Comparison of ENCODE assay signal across 18 cellular contexts in the genomic region with DNA sequence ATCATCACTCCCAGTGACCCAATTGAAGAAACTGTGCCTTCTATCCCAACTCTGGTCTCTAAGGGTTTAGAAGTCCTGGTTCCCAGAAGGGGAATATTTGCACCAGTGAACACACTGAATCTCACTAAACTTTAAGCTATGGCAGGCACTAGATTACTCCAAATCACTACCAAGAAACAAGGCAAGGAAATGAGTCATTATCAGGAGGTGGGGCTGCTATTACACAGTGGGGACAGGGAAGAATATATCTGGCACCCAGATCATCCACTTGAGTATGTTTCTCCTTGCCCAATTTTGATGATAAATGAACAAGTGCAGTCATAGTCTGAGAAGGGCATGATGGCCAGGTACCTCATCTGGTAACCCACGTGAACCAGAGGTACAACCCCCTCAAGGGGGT. TPM values are rescaled to one million over a fixed set of nuclear protein-coding genes. Genes with fewer than 3 reads are reported as not detected.
DNase-seq lines count a peak whose midpoint lies in the region; ATAC-seq and TF ChIP-seq lines count a peak whose summit lies in the region.
"Had no signal": no experiment of that assay in that cellular context is flagged by ENCODE, and none has a peak within 500 bp of the region (broad histone marks: within the 10 kb centered on the region; RNA-seq: fewer than 3 reads in every experiment).

No MANE protein-coding gene starts in this region.

- H3K9me3 Mint-ChIP-seq in activated naive CD4-positive, alpha-beta T cell treated with anti-CD3 and anti-CD28 coated beads for 36 hours, result no peaks in the 10 kb centered on the region
- H3K9me3 Mint-ChIP-seq in stimulated activated naive CD8-positive, alpha-beta T cell treated with anti-CD3 and anti-CD28 coated beads, Interleukin-15, amount 100 ng/mL, for 72 hours, result no peaks in the 10 kb centered on the region
- H3K9me3 Mint-ChIP-seq: activated B cell treated with CpG ODN at 0.5 μM for 24 hours had no signal

- CTCF ChIA-PET in activated naive CD4-positive, alpha-beta T cell treated with anti-CD3 and anti-CD28 coated beads for 36 hours (lab: Charles Lee), result interaction anchor here (1.5 kb wide), 1 partner anchor 80 kb away, joined by 8 read pairs; no protein-coding TSS in a partner anchor

- peaks cover 13% of the 10 kb centered on the region for H3K36me3 Mint-ChIP-seq in activated naive CD4-positive, alpha-beta T cell treated with anti-CD3 and anti-CD28 coated beads for 36 hours (ENCODE audit: low read depth)

- H3K9me3 ChIP-seq in fibroblast of lung (ENCODE audit: control insufficient read depth, insufficient read depth, low read depth, low read length) (no peaks in the 10 kb centered on the region), ascending aorta (no peaks in the 10 kb centered on the region)
- H3K9me3 ChIP-seq: gastrocnemius medialis had no signal

- no peaks in the 10 kb centered on the region for H3K79me2 ChIP-seq in fibroblast of lung (ENCODE audit: control insufficient read depth, insufficient read depth, low read length)

- H3K36me3 ChIP-seq in fibroblast of lung (ENCODE audit: control insufficient read depth, insufficient read depth, low read length) (peaks cover 4% of the 10 kb centered on the region), ascending aorta (peaks cover 3 to 32% of the 10 kb centered on the region in 2 donors)

- H3K4me1 ChIP-seq in fibroblast of lung (ENCODE audit: control insufficient read depth, extremely low read depth, insufficient read depth, low read length) (peaks cover 3% of the 10 kb centered on the region), ascending aorta (no peaks in the 10 kb centered on the region)
- H3K4me1 ChIP-seq: gastrocnemius medialis had no signal

- no peaks in the 10 kb centered on the region for H4K20me1 ChIP-seq in fibroblast of lung (ENCODE audit: control insufficient read depth, extremely low read depth, insufficient read depth, low read length)

- H3K27me3 Mint-ChIP-seq in activated naive CD4-positive, alpha-beta T cell treated with anti-CD3 and anti-CD28 coated beads for 36 hours (ENCODE audit: low read depth), result no peaks in the 10 kb centered on the region
- no peaks in the 10 kb centered on the region for H3K27me3 Mint-ChIP-seq in stimulated activated naive CD8-positive, alpha-beta T cell treated with anti-CD3 and anti-CD28 coated beads, Interleukin-15, amount 100 ng/mL, for 72 hours

- no peak overlapping the region for H3K27ac ChIP-seq in fibroblast of lung (ENCODE audit: insufficient read depth, low read length)
- no peak overlapping the region for H3K27ac ChIP-seq in ascending aorta
- H3K27ac ChIP-seq: gastrocnemius medialis, SK-N-MC had no signal

- H3K4me3 Mint-ChIP-seq in activated naive CD4-positive, alpha-beta T cell treated with anti-CD3 and anti-CD28 coated beads for 36 hours, result no peak overlapping the region
- no peak overlapping the region for H3K4me3 Mint-ChIP-seq in stimulated activated naive CD8-positive, alpha-beta T cell treated with anti-CD3 and anti-CD28 coated beads, Interleukin-15, amount 100 ng/mL, for 72 hours
- H3K4me3 Mint-ChIP-seq: activated B cell treated with CpG ODN at 0.5 μM for 24 hours had no signal

- H3K27me3 ChIP-seq in fibroblast of lung (ENCODE audit: control insufficient read depth, insufficient read depth, low read length), result no peaks in the 10 kb centered on the region
- no peaks in the 10 kb centered on the region for H3K27me3 ChIP-seq in ascending aorta
- H3K27me3 ChIP-seq: gastrocnemius medialis had no signal

- H3K4me3 ChIP-seq in fibroblast of lung (replicated peaks in 1 of 4; ENCODE audit: control extremely low read depth in 1 of 4, insufficient read depth in 1 of 4, low read depth in 3 of 4, low read length in 4 of 4) (no peak overlapping the region), ascending aorta (no peak overlapping the region)
- H3K4me3 ChIP-seq: gastrocnemius medialis, SK-N-MC had no signal

- no peak for TF ChIP-seq CTCF in fibroblast of lung (conservative IDR thresholded peaks at IDR 0.05 in 1 of 2, IDR thresholded peaks at IDR 0.05 in 1 of 2; ENCODE audit: low read depth in 1 of 2, low read length in 2 of 2)
- TF ChIP-seq CTCF in ascending aorta (IDR thresholded peaks at IDR 0.05), result no peak

- no peak overlapping the region for H2AFZ ChIP-seq in fibroblast of lung (ENCODE audit: low read length)

- intact Hi-C loops in activated naive CD4-positive, alpha-beta T cell treated with anti-CD3 and anti-CD28 coated beads for 36 hours (cut with micrococcal nuclease), result no loop called here
- intact Hi-C loops in ascending aorta (cut with DNase I), result no loop called here

- no peak overlapping the region for H3K9ac ChIP-seq in fibroblast of lung (ENCODE audit: insufficient read depth, low read length)

- peak overlapping the region; percentile 22 for H3K27ac Mint-ChIP-seq in activated naive CD4-positive, alpha-beta T cell treated with anti-CD3 and anti-CD28 coated beads for 36 hours
- H3K27ac Mint-ChIP-seq in stimulated activated naive CD8-positive, alpha-beta T cell treated with anti-CD3 and anti-CD28 coated beads, Interleukin-15, amount 100 ng/mL, for 72 hours, result peak overlapping the region in 1 of 2 donors; percentile 67
- H3K27ac Mint-ChIP-seq: activated B cell treated with CpG ODN at 0.5 μM for 24 hours had no signal

- peak; percentile 26 for DNase-seq in activated naive CD4-positive, alpha-beta T cell treated with anti-CD3 and anti-CD28 coated beads for 36 hours
- DNase-seq in activated naive CD4-positive, alpha-beta T cell treated with anti-CD3 and anti-CD28 coated beads, Interleukin-2, amount 50 U/mL, for 16 hours, result no peak
- peak; percentile 5 to 31 for DNase-seq in fibroblast of lung (ENCODE audit: low read depth in 2 of 2)
- no peak for DNase-seq in stimulated activated naive CD8-positive, alpha-beta T cell treated with anti-CD3 and anti-CD28 coated beads, Interleukin-15, amount 100 ng/mL, for 72 hours
- DNase-seq in DMS53 treated with DMSO at 0.1 percent for 48 hours (lab: John Stamatoyannopoulos, UW; ENCODE audit: unreplicated experiment), result no peak
- DNase-seq in ascending aorta (ENCODE audit: low spot score in 2 of 2), result no peak
- DNase-seq: activated B cell treated with CpG ODN at 0.5 μM for 24 hours, activated gamma-delta T cell treated with Interleukin-2 at 50 U/mL for 16 hours, AML-193, cortex of kidney, DMS79 treated with DMSO at 0.1 percent for 48 hours, gastrocnemius medialis, left cardiac atrium had no signal

- ATAC-seq in SK-N-SH treated with all-trans-retinoic acid at 6 μM for 48 hours, result peak; percentile 79
- ATAC-seq in stimulated activated naive CD8-positive, alpha-beta T cell treated with anti-CD3 and anti-CD28 coated beads, Interleukin-15, amount 100 ng/mL, for 72 hours, result peak; percentile 84
- no peak for ATAC-seq in HG03039 (IDR thresholded peaks at IDR 0.05; ENCODE audit: unreplicated experiment)
- ATAC-seq: gastrocnemius medialis, left cardiac atrium had no signal

- H3K4me1 Mint-ChIP-seq in activated naive CD4-positive, alpha-beta T cell treated with anti-CD3 and anti-CD28 coated beads for 36 hours (ENCODE audit: low read depth), result peaks cover 13% of the 10 kb centered on the region
- peaks cover 20% of the 10 kb centered on the region for H3K4me1 Mint-ChIP-seq in stimulated activated naive CD8-positive, alpha-beta T cell treated with anti-CD3 and anti-CD28 coated beads, Interleukin-15, amount 100 ng/mL, for 72 hours
- H3K4me1 Mint-ChIP-seq: activated B cell treated with CpG ODN at 0.5 μM for 24 hours had no signal

- no peak overlapping the region for H3K4me2 ChIP-seq in fibroblast of lung (ENCODE audit: extremely low read depth, insufficient read depth, low read length)

TF ChIP-seq in SK-N-SH treated with all-trans-retinoic acid at 6 μM for 48 hours, 23 proteins besides CTCF, POLR2A, EP300 and RAD21 (continues in another document):
- TF ChIP-seq, protein P1, sequence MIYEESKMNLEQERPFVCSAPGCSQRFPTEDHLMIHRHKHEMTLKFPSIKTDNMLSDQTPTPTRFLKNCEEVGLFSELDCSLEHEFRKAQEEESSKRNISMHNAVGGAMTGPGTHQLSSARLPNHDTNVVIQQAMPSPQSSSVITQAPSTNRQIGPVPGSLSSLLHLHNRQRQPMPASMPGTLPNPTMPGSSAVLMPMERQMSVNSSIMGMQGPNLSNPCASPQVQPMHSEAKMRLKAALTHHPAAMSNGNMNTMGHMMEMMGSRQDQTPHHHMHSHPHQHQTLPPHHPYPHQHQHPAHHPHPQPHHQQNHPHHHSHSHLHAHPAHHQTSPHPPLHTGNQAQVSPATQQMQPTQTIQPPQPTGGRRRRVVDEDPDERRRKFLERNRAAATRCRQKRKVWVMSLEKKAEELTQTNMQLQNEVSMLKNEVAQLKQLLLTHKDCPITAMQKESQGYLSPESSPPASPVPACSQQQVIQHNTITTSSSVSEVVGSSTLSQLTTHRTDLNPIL (CRISPR knock-in tag; IDR thresholded peaks at IDR 0.05; ENCODE audit: low read depth), result no peak
- no peak for TF ChIP-seq TCF4 (CRISPR knock-in tag; IDR thresholded peaks at IDR 0.05; ENCODE audit: borderline replicate concordance)

RNA-seq across cellular contexts. Expression of a gene that starts 7.0 kb away (rescaled TPM):
- total RNA-seq in activated naive CD4-positive, alpha-beta T cell treated with anti-CD3 and anti-CD28 coated beads for 36 hours, result 100 to 1,000 TPM; 157 to 160 TPM
- total RNA-seq in fibroblast of lung, result 86.5 and 91.4 TPM in 2 replicates
- 58.3 and 79.2 TPM in 2 replicates for polyA plus RNA-seq in fibroblast of lung
- 72.9 and 94.0 TPM in 2 replicates for polyA plus RNA-seq in fibroblast of lung (2012)
- polyA minus RNA-seq in fibroblast of lung (ENCODE audit: low replicate concordance), result 21.1 and 59.4 TPM in 2 replicates
- 64.8 TPM for total RNA-seq in ascending aorta

RNA-seq across cellular contexts. Expression of a gene that starts 34.0 kb away (rescaled TPM):
- total RNA-seq in activated naive CD4-positive, alpha-beta T cell treated with anti-CD3 and anti-CD28 coated beads for 36 hours, result 10 to 100 TPM; 22.0 to 22.5 TPM
- total RNA-seq in fibroblast of lung (1.8 and 5.6 TPM in 2 replicates), ascending aorta (1.5 TPM)
- 1.8 and 2.1 TPM in 2 replicates for polyA plus RNA-seq in fibroblast of lung
- 1.5 and 2.0 TPM in 2 replicates for polyA plus RNA-seq in fibroblast of lung (2012)
- 0.85 and 0.98 TPM in 2 replicates for polyA minus RNA-seq in fibroblast of lung (ENCODE audit: low replicate concordance)

RNA-seq across cellular contexts. Expression of a gene that starts 35.0 kb away (rescaled TPM):
- not detected for total RNA-seq in activated naive CD4-positive, alpha-beta T cell treated with anti-CD3 and anti-CD28 coated beads for 36 hours
- total RNA-seq in fibroblast of lung (not detected in 2 replicates), ascending aorta (not detected)
- polyA plus RNA-seq in fibroblast of lung, result not detected in 2 replicates
- not detected in 2 replicates for polyA plus RNA-seq in fibroblast of lung (2012)
- polyA minus RNA-seq in fibroblast of lung (ENCODE audit: low replicate concordance), result not detected in 2 replicates
- total RNA-seq: activated B cell treated with CpG ODN at 0.5 μM for 24 hours, gastrocnemius medialis, myocyte, ureter had no signal

RNA-seq across cellular contexts. Expression of a gene that starts 39.7 kb away (rescaled TPM):
- not detected for total RNA-seq in activated naive CD4-positive, alpha-beta T cell treated with anti-CD3 and anti-CD28 coated beads for 36 hours
- total RNA-seq in fibroblast of lung (not detected in 2 replicates), ascending aorta (not detected)
- not detected in 2 replicates for polyA plus RNA-seq in fibroblast of lung
- not detected in 2 replicates for polyA plus RNA-seq in fibroblast of lung (2012)
- not detected in 2 replicates for polyA minus RNA-seq in fibroblast of lung (ENCODE audit: low replicate concordance)
- total RNA-seq: activated B cell treated with CpG ODN at 0.5 μM for 24 hours, gastrocnemius medialis, left cardiac atrium, myocyte, ureter had no signal

RNA-seq across cellular contexts. Expression of a gene that starts 48.9 kb away (rescaled TPM):
- total RNA-seq in activated naive CD4-positive, alpha-beta T cell treated with anti-CD3 and anti-CD28 coated beads for 36 hours, result under 1 TPM in 1 of 2 experiments, not detected in 1; 0.07 TPM
- total RNA-seq in fibroblast of lung (not detected in 2 replicates), ascending aorta (not detected)
- polyA plus RNA-seq in fibroblast of lung, result not detected in 2 replicates
- not detected in 2 replicates for polyA plus RNA-seq in fibroblast of lung (2012)
- not detected in 2 replicates for polyA minus RNA-seq in fibroblast of lung (ENCODE audit: low replicate concordance)
- total RNA-seq: activated B cell treated with CpG ODN at 0.5 μM for 24 hours, myocyte had no signal

Comparison
In these comparisons a context has a peak if more than half of its experiments do, and no peak if none do; other contexts are left out.
1. DNase-seq: peak in activated naive CD4-positive, alpha-beta T cell treated with anti-CD3 and anti-CD28 coated beads for 36 hours (single experiment) and fibroblast of lung (2 of 2); none in activated naive CD4-positive, alpha-beta T cell treated with anti-CD3 and anti-CD28 coated beads, Interleukin-2, amount 50 U/mL, for 16 hours (single experiment), stimulated activated naive CD8-positive, alpha-beta T cell treated with anti-CD3 and anti-CD28 coated beads, Interleukin-15, amount 100 ng/mL, for 72 hours (0 of 2), DMS53 treated with DMSO at 0.1 percent for 48 hours (single experiment) and ascending aorta (0 of 2).